ENCODE assay signal across 10 cellular contexts in genomic region chr2:170966648-170967396, GRCh38.
DNase-seq lines count a peak whose midpoint lies in the region; ATAC-seq and TF ChIP-seq lines count a peak whose summit lies in the region.
"Had no signal": no experiment of that assay in that cellular context is flagged by ENCODE, and none has a peak within 500 bp of the region (broad histone marks: within the 10 kb centered on the region; RNA-seq: fewer than 3 reads in every experiment).

No MANE protein-coding gene starts in this region.

- no peak for ATAC-seq in HG03460 (IDR thresholded peaks at IDR 0.05; ENCODE audit: unreplicated experiment)
- no peak for ATAC-seq in GM18511 (IDR thresholded peaks at IDR 0.05; ENCODE audit: unreplicated experiment)

- H3K4me3 ChIP-seq in NB4 (ENCODE audit: low read depth, low read length) (no peak overlapping the region), choroid plexus epithelial cell (ENCODE audit: low read depth, low read length) (no peak overlapping the region), retinal pigment epithelial cell (ENCODE audit: low read length) (no peak overlapping the region)

- peak; percentile 15 for DNase-seq in NCI-H2227 (lab: John Stamatoyannopoulos, UW; ENCODE audit: unreplicated experiment)
- DNase-seq in NCI-H2227 treated with DMSO at 0.1 percent for 48 hours (lab: John Stamatoyannopoulos, UW) = no peak
- DNase-seq in NB4 (ENCODE audit: low read depth) = peak; percentile 40
- DNase-seq in choroid plexus epithelial cell (ENCODE audit: low read depth) = no peak
- DNase-seq in retinal pigment epithelial cell (ENCODE audit: low read depth) = no peak
- DNase-seq in NCI-H146 treated with DMSO at 0.1 percent for 48 hours (lab: John Stamatoyannopoulos, UW; ENCODE audit: unreplicated experiment) = no peak
- DNase-seq: activated T-cell treated with anti-CD3 and anti-CD28 coated beads, Interleukin-2, amount 50 U/mL, for 4 hours; naive B cell had no signal

- TF ChIP-seq POLR2A in NB4 (IDR thresholded peaks at IDR 0.05; ENCODE audit: extremely low read depth, insufficient read length) = no peak

- TF ChIP-seq CTCF in NB4 (IDR thresholded peaks at IDR 0.05; ENCODE audit: low read depth, low read length) (peak; percentile 25), choroid plexus epithelial cell (conservative IDR thresholded peaks at IDR 0.05; ENCODE audit: low read depth, low read length) (peak; percentile 28), retinal pigment epithelial cell (conservative IDR thresholded peaks at IDR 0.05; ENCODE audit: low read depth, low read length) (peak; percentile 37)

Comparison
In these comparisons a context has a peak if more than half of its experiments do, and no peak if none do; other contexts are left out.
1. DNase-seq: peak in NCI-H2227 (single experiment) and NB4 (single experiment); none in NCI-H2227 treated with DMSO at 0.1 percent for 48 hours (single experiment), choroid plexus epithelial cell (single experiment), retinal pigment epithelial cell (single experiment) and NCI-H146 treated with DMSO at 0.1 percent for 48 hours (single experiment).
2. Peak in every context shown above with its lines, with median percentiles within 50 percentile points of each other: CTCF ChIP-seq.